11 cellular contexts compared by ENCODE assay signal in genomic region chrX:20452487-20452886, GRCh38.
DNase-seq lines count a peak whose midpoint lies in the region; ATAC-seq, FAIRE-seq and TF ChIP-seq lines count a peak whose summit lies in the region.
"Had no signal": no experiment of that assay in that cellular context is flagged by ENCODE, and none has a peak within 500 bp of the region (broad histone marks: within the 10 kb centered on the region; RNA-seq: fewer than 3 reads in every experiment).

No MANE protein-coding gene starts in this region.

- TF ChIP-seq POLR2A in GM12891 (IDR thresholded peaks at IDR 0.05; ENCODE audit: low read depth, low read length): no peak

- FAIRE-seq in GM12891 (lab: Jason Lieb, UNC) (peak; percentile 23), GM19239 (lab: Jason Lieb, UNC) (peak; percentile 69)

- no peak for TF ChIP-seq CTCF in activated CD8-positive, alpha-beta T cell treated with anti-CD3 and anti-CD28 coated beads for 36 hours (IDR thresholded peaks at IDR 0.05)

- no peaks in the 10 kb centered on the region for H3K36me3 Mint-ChIP-seq in activated CD8-positive, alpha-beta T cell treated with anti-CD3 and anti-CD28 coated beads for 36 hours (ENCODE audit: low read depth)

- no peaks in the 10 kb centered on the region for H3K27me3 Mint-ChIP-seq in activated CD8-positive, alpha-beta T cell treated with anti-CD3 and anti-CD28 coated beads for 36 hours

- POLR2A ChIA-PET in activated CD8-positive, alpha-beta T cell treated with anti-CD3 and anti-CD28 coated beads for 36 hours (lab: Charles Lee): no interaction called here

- CTCF ChIA-PET in activated CD8-positive, alpha-beta T cell treated with anti-CD3 and anti-CD28 coated beads for 36 hours (lab: Charles Lee): interaction anchor here (1.2 kb wide), 1 partner anchor 9 kb away, joined by 3 read pairs; no protein-coding TSS in a partner anchor

- DNase-seq in GM12891 (ENCODE audit: insufficient read length, low spot score) (no peak), GM19239 (ENCODE audit: insufficient read length, low spot score) (no peak), C1 segment of cervical spinal cord (lab: John Stamatoyannopoulos, UW) (no peak), D341Med (ENCODE audit: low spot score) (no peak), left lobe of liver (ENCODE audit: low spot score) (no peak)
- DNase-seq in activated CD8-positive, alpha-beta T cell treated with anti-CD3 and anti-CD28 coated beads for 36 hours: no peak
- DNase-seq: activated effector memory CD4-positive, alpha-beta T cell treated with anti-CD3 and anti-CD28 coated beads, Interleukin-2, amount 50 U/mL, for 16 hours; T1000; thyroid gland had no signal

- H3K4me1 Mint-ChIP-seq in activated CD8-positive, alpha-beta T cell treated with anti-CD3 and anti-CD28 coated beads for 36 hours (ENCODE audit: low read depth): peaks cover 42% of the 10 kb centered on the region

- ATAC-seq in HG03045 (IDR thresholded peaks at IDR 0.05; ENCODE audit: unreplicated experiment): peak; percentile 65
- ATAC-seq in activated CD8-positive, alpha-beta T cell treated with anti-CD3 and anti-CD28 coated beads for 36 hours: peak; percentile 54
- ATAC-seq in left lobe of liver: no peak
- no peak for ATAC-seq in HG02571 (IDR thresholded peaks at IDR 0.05; ENCODE audit: unreplicated experiment)

- peak overlapping the region; percentile 75 for H3K27ac Mint-ChIP-seq in activated CD8-positive, alpha-beta T cell treated with anti-CD3 and anti-CD28 coated beads for 36 hours

- intact Hi-C loops in activated CD8-positive, alpha-beta T cell treated with anti-CD3 and anti-CD28 coated beads for 36 hours (cut with micrococcal nuclease): no loop called here

- peak overlapping the region; percentile 0 for H3K4me3 Mint-ChIP-seq in activated CD8-positive, alpha-beta T cell treated with anti-CD3 and anti-CD28 coated beads for 36 hours

- no peaks in the 10 kb centered on the region for H3K9me3 Mint-ChIP-seq in activated CD8-positive, alpha-beta T cell treated with anti-CD3 and anti-CD28 coated beads for 36 hours

TF ChIP-seq in GM12891, 5 proteins besides CTCF, POLR2A, EP300 and RAD21:
- TF ChIP-seq SPI1 (IDR thresholded peaks at IDR 0.05; ENCODE audit: low read depth, low read length) (no peak), POU2F2 (IDR thresholded peaks at IDR 0.05; ENCODE audit: low read depth, low read length) (no peak), POLR2AphosphoS5 (IDR thresholded peaks at IDR 0.05; ENCODE audit: low read depth, low read length) (no peak), TAF1 (IDR thresholded peaks at IDR 0.05; ENCODE audit: low read depth, low read length) (no peak), PAX5 (IDR thresholded peaks at IDR 0.05; ENCODE audit: insufficient read depth, low read length, severe bottlenecking) (no peak)
TF ChIP-seq in GM12891: peak in this region for 0.

Comparison
In these comparisons a context has a peak if more than half of its experiments do, and no peak if none do; other contexts are left out.
1. ATAC-seq: peak in HG03045 (single experiment) and activated CD8-positive, alpha-beta T cell treated with anti-CD3 and anti-CD28 coated beads for 36 hours (single experiment); none in left lobe of liver (single experiment) and HG02571 (single experiment).